In genomic region chr22:21965762-21966288, GRCh38 we compare ENCODE assay signal across 8 cellular contexts.
"Had no signal": no experiment of that assay in that cellular context is flagged by ENCODE, and none has a peak within 500 bp of the region (broad histone marks: within the 10 kb centered on the region; RNA-seq: fewer than 3 reads in every experiment).

No MANE protein-coding gene starts in this region.

- H3K27me3 Mint-ChIP-seq: IgD-negative memory B cell had no signal

- FAIRE-seq: HepG2, HTR-8/SVneo had no signal

- H3K27ac ChIP-seq: HL-60, KMS-11 had no signal

- H3K27ac Mint-ChIP-seq: IgD-negative memory B cell had no signal

- H3K9ac ChIP-seq: KMS-11 had no signal

- ATAC-seq: HepG2 had no signal

- H3K4me2 ChIP-seq: KMS-11 had no signal

- DNase-seq: IMR-90, KBM-7, KG1 had no signal

- H3K4me3 Mint-ChIP-seq: IgD-negative memory B cell had no signal

- H3K4me1 Mint-ChIP-seq: IgD-negative memory B cell had no signal
